In the genomic region with DNA sequence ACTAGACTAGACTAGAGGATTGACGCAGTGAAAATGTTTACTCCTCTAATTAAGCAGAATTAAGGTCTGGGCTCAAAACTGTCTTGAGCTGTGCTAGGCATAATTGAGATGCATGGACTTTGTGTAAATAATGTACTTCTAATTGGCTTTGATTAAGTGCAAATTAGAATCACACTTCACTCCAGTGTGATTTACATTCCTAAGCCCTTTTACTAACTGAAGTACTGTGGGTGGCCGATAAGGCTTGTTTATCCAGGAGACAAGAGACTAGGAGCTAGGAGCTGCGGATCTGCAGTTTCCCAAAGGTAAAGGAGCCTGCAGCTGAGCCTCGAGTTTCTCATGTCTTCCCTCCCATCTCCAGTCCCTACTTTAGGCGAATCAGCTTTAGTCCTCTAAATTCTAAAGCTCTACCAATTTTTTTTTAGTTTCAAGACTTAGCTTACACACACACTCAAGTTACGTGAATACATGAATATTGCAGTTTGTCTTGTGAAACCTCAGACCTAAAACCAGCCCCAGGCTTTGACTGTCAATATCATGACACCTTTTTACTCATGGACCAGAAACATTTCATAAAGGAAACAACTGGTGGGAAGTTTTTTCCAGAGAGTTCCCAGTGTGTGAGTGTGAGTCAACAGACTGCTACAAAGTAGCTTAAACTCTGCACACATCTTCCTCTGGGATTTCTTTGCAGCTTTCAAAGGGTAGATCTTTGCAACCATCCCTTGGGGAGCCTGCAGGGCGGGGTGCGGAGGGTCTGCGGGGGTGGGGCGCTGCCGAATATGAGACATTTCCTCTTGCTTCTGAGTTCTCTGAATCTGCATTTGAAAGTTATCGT, we compare ENCODE assay signal across 1 cellular context.
TF ChIP-seq lines count a peak whose summit lies in the region.

No MANE protein-coding gene starts in this region.

TF ChIP-seq in HEK293, 187 proteins besides CTCF, POLR2A, EP300 and RAD21 (continued from another document):
- 0 out of 2 replicates have a peak, but pooled peaks have one; percentile 26 for TF ChIP-seq TRIM28 (IDR thresholded peaks at IDR 0.05; ENCODE audit: borderline replicate concordance, low read length)
- peak; percentile 71 for TF ChIP-seq OSR2 (tag by site-specific recombination; IDR thresholded peaks at IDR 0.05)
- no peak for TF ChIP-seq ZNF544 (tag by site-specific recombination; IDR thresholded peaks at IDR 0.05)
- peak; percentile 26; the same call in 1 of the 2 replicates for TF ChIP-seq ZFHX2 (tag by site-specific recombination; conservative IDR thresholded peaks at IDR 0.05)
- no peak for TF ChIP-seq WT1 (tag by site-specific recombination; IDR thresholded peaks at IDR 0.05)
- TF ChIP-seq, protein P1, sequence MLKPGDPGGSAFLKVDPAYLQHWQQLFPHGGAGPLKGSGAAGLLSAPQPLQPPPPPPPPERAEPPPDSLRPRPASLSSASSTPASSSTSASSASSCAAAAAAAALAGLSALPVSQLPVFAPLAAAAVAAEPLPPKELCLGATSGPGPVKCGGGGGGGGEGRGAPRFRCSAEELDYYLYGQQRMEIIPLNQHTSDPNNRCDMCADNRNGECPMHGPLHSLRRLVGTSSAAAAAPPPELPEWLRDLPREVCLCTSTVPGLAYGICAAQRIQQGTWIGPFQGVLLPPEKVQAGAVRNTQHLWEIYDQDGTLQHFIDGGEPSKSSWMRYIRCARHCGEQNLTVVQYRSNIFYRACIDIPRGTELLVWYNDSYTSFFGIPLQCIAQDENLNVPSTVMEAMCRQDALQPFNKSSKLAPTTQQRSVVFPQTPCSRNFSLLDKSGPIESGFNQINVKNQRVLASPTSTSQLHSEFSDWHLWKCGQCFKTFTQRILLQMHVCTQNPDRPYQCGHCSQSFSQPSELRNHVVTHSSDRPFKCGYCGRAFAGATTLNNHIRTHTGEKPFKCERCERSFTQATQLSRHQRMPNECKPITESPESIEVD (tag by site-specific recombination; IDR thresholded peaks at IDR 0.05) = peak; percentile 69
- TF ChIP-seq ZFP3 (tag by site-specific recombination; IDR thresholded peaks at IDR 0.05; ENCODE audit: low read depth) = no peak
